In genomic region chr3:196549312-196549711, GRCh38 we compare ENCODE assay signal across 3 cellular contexts.
A peak's percentile ranks its signal among the peaks of the same experiment; 100 is the strongest.
TF ChIP-seq lines count a peak whose summit lies in the region.

No MANE protein-coding gene starts in this region.

TF ChIP-seq in HEK293, 187 proteins besides CTCF, POLR2A, EP300 and RAD21:
- 0 out of 2 replicates have a peak, but pooled peaks have one; percentile 28 for TF ChIP-seq ZNF280D (tag by site-specific recombination; IDR thresholded peaks at IDR 0.05)

TF ChIP-seq in GM12878, 131 proteins besides CTCF, POLR2A, EP300 and RAD21:
- 0 out of 2 replicates have a peak, but pooled peaks have one; percentile 38 for TF ChIP-seq CBX5 (IDR thresholded peaks at IDR 0.05; ENCODE audit: low read depth)

TF ChIP-seq in K562, 482 proteins besides CTCF, POLR2A, EP300 and RAD21:
- TF ChIP-seq CBX3 (IDR thresholded peaks at IDR 0.05; ENCODE audit: borderline replicate concordance in 1 of 2, low read length in 2 of 2) (peak in 1 of 2 experiments; percentile 81; a peak in 1 of 3 replicates), ZNF280A (IDR thresholded peaks at IDR 0.05; ENCODE audit: low read depth, partially characterized antibody) (peak; percentile 77), TRIM28 (IDR thresholded peaks at IDR 0.05) (peak; percentile 86), CBX5 (IDR thresholded peaks at IDR 0.05; ENCODE audit: borderline replicate concordance, low read depth) (peak; percentile 92), CBX1 (IDR thresholded peaks at IDR 0.05; ENCODE audit: low read depth) (peak; percentile 58; the same call in 1 of the 2 replicates), ZFP36 (IDR thresholded peaks at IDR 0.05; ENCODE audit: low read depth, low read length, partially characterized antibody) (peak; percentile 45)
